Comparison of ENCODE assay signal across 15 cellular contexts in genomic region chr6:118770835-118771234, GRCh38.
"Had no signal": no experiment of that assay in that cellular context is flagged by ENCODE, and none has a peak within 500 bp of the region (broad histone marks: within the 10 kb centered on the region; RNA-seq: fewer than 3 reads in every experiment).

No MANE protein-coding gene starts in this region.

- ATAC-seq: left ventricle myocardium superior, natural killer cell had no signal

- H3K27ac ChIP-seq: prostate gland, thoracic aorta had no signal

- H3K36me3 ChIP-seq: prostate gland, spleen, thoracic aorta had no signal

- DNase-seq: activated CD4-positive, alpha-beta T cell treated with anti-CD3 and anti-CD28 coated beads for 1 hour; activated CD4-positive, alpha-beta T cell treated with anti-CD3 and anti-CD28 coated beads, Interleukin-2, amount 50 U/mL, for 1 hour; activated gamma-delta T cell treated with Interleukin-2 at 50 U/mL for 16 hours; activated T-cell treated with anti-CD3 and anti-CD28 coated beads, Interleukin-2, amount 50 U/mL, for 1 hour; anterior cingulate cortex; hippocampal formation; left ventricle myocardium superior; midbrain; natural killer cell; spleen; stimulated activated CD4-positive, alpha-beta T cell treated with anti-CD3 and anti-CD28 coated beads, Interleukin-4, amount 100 ng/mL, for 24 hours; stimulated activated naive CD4-positive, alpha-beta T cell treated with Interleukin-2 at 50 U/mL for 16 hours; T-helper 9 cell had no signal

- H3K27me3 ChIP-seq: spleen had no signal

- H3K4me1 ChIP-seq: prostate gland had no signal

- H3K9me3 ChIP-seq: prostate gland, spleen, thoracic aorta had no signal

- H3K4me3 ChIP-seq: prostate gland, spleen, thoracic aorta had no signal
